In genomic region chr4:143286733-143287570, GRCh38 we compare ENCODE assay signal across 11 cellular contexts. TPM values are rescaled to one million over a fixed set of nuclear protein-coding genes. Genes with fewer than 3 reads are reported as not detected.
DNase-seq lines count a peak whose midpoint lies in the region; ATAC-seq and TF ChIP-seq lines count a peak whose summit lies in the region.
"Had no signal": no experiment of that assay in that cellular context is flagged by ENCODE, and none has a peak within 500 bp of the region (broad histone marks: within the 10 kb centered on the region; RNA-seq: fewer than 3 reads in every experiment).

No MANE protein-coding gene starts in this region.

- H3K36me3 ChIP-seq in adipocyte (ENCODE audit: control insufficient read depth, insufficient read depth, low read length, severe bottlenecking) = no peaks in the 10 kb centered on the region
- H3K36me3 ChIP-seq in SJCRH30 = no peaks in the 10 kb centered on the region

- DNase-seq in AG08395 (ENCODE audit: low spot score) (peak; percentile 43), adipocyte (ENCODE audit: low read depth) (peak; percentile 74), fibroblast of the aortic adventitia (ENCODE audit: low read depth) (peak; percentile 83), non-pigmented ciliary epithelial cell (ENCODE audit: low read depth) (peak; percentile 24), SJCRH30 (no peak), NCI-H2227 (lab: John Stamatoyannopoulos, UW; ENCODE audit: unreplicated experiment) (no peak)
- DNase-seq: KBM-7; NCI-H774; stimulated activated CD4-positive, alpha-beta T cell treated with anti-CD3 and anti-CD28 coated beads, Interleukin-4, amount 100 ng/mL, for 24 hours had no signal

- no peak for ATAC-seq in GM19395 (IDR thresholded peaks at IDR 0.05; ENCODE audit: unreplicated experiment)
- no peak for ATAC-seq in GM21723 (IDR thresholded peaks at IDR 0.05; ENCODE audit: unreplicated experiment)

- TF ChIP-seq CTCF in fibroblast of the aortic adventitia (IDR thresholded peaks at IDR 0.05; ENCODE audit: insufficient read depth, low read length) = no peak

- H3K9ac ChIP-seq in adipocyte (ENCODE audit: low read length) = peak overlapping the region; percentile 78

- H3K4me3 ChIP-seq in adipocyte (ENCODE audit: low read length) = peak overlapping the region; percentile 71
- no peak overlapping the region for H3K4me3 ChIP-seq in fibroblast of the aortic adventitia (ENCODE audit: low read depth, low read length)
- H3K4me3 ChIP-seq in SJCRH30 = no peak overlapping the region

- no peaks in the 10 kb centered on the region for H3K27me3 ChIP-seq in adipocyte (replicated peaks; ENCODE audit: control insufficient read depth, insufficient read depth, low read length)
- no peaks in the 10 kb centered on the region for H3K27me3 ChIP-seq in SJCRH30

- H3K27ac ChIP-seq in SJCRH30 = no peak overlapping the region

- H3K4me1 ChIP-seq in adipocyte (ENCODE audit: control insufficient read depth, insufficient read depth, low read length) (peaks cover 43% of the 10 kb centered on the region), SJCRH30 (no peaks in the 10 kb centered on the region)

- H3K9me3 ChIP-seq in adipocyte (ENCODE audit: control insufficient read depth, low read length) (no peaks in the 10 kb centered on the region), SJCRH30 (replicated peaks) (no peaks in the 10 kb centered on the region)

RNA-seq across cellular contexts. Expression of gene GAB1, which starts 49.7 kb away (rescaled TPM):
- total RNA-seq in fibroblast of the aortic adventitia (ENCODE audit: low replicate concordance) = 22.8 and 49.3 TPM in 2 replicates
- 14.0 and 15.1 TPM in 2 replicates for total RNA-seq in SJCRH30 (2014; rRNA removed; shearing (Covaris generic))

Comparison
In these comparisons a context has a peak if more than half of its experiments do, and no peak if none do; other contexts are left out.
1. DNase-seq: peak in AG08395 (single experiment), adipocyte (single experiment), fibroblast of the aortic adventitia (single experiment) and non-pigmented ciliary epithelial cell (single experiment); none in SJCRH30 (0 of 2) and NCI-H2227 (single experiment).